Comparison of ENCODE assay signal across 2 cellular contexts in the genomic region with DNA sequence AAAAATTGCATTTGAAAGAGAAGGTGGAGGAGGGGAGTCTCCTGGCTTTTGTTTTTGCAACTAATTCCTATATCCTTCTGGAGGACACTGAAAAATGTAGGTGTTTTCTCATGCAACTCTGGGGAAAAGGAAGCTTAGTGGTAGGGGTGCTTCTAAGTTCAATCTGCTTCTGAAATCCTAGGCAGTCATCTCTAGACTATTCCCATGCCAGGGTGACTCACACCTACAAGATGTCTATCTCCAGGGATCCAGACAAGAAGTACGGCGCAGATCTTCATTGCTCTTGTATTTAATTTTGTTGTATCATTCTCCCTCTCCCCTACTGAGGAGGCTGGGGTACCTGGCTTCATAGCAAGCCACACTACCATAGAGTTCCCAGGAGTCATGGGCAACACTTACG.
TF ChIP-seq lines count a peak whose summit lies in the region.

No MANE protein-coding gene starts in this region.

TF ChIP-seq in H1, 55 proteins besides CTCF, POLR2A, EP300 and RAD21:
- no peak for TF ChIP-seq RFX5 (IDR thresholded peaks at IDR 0.05; ENCODE audit: borderline replicate concordance, low read depth, low read length)
- TF ChIP-seq, protein P1, sequence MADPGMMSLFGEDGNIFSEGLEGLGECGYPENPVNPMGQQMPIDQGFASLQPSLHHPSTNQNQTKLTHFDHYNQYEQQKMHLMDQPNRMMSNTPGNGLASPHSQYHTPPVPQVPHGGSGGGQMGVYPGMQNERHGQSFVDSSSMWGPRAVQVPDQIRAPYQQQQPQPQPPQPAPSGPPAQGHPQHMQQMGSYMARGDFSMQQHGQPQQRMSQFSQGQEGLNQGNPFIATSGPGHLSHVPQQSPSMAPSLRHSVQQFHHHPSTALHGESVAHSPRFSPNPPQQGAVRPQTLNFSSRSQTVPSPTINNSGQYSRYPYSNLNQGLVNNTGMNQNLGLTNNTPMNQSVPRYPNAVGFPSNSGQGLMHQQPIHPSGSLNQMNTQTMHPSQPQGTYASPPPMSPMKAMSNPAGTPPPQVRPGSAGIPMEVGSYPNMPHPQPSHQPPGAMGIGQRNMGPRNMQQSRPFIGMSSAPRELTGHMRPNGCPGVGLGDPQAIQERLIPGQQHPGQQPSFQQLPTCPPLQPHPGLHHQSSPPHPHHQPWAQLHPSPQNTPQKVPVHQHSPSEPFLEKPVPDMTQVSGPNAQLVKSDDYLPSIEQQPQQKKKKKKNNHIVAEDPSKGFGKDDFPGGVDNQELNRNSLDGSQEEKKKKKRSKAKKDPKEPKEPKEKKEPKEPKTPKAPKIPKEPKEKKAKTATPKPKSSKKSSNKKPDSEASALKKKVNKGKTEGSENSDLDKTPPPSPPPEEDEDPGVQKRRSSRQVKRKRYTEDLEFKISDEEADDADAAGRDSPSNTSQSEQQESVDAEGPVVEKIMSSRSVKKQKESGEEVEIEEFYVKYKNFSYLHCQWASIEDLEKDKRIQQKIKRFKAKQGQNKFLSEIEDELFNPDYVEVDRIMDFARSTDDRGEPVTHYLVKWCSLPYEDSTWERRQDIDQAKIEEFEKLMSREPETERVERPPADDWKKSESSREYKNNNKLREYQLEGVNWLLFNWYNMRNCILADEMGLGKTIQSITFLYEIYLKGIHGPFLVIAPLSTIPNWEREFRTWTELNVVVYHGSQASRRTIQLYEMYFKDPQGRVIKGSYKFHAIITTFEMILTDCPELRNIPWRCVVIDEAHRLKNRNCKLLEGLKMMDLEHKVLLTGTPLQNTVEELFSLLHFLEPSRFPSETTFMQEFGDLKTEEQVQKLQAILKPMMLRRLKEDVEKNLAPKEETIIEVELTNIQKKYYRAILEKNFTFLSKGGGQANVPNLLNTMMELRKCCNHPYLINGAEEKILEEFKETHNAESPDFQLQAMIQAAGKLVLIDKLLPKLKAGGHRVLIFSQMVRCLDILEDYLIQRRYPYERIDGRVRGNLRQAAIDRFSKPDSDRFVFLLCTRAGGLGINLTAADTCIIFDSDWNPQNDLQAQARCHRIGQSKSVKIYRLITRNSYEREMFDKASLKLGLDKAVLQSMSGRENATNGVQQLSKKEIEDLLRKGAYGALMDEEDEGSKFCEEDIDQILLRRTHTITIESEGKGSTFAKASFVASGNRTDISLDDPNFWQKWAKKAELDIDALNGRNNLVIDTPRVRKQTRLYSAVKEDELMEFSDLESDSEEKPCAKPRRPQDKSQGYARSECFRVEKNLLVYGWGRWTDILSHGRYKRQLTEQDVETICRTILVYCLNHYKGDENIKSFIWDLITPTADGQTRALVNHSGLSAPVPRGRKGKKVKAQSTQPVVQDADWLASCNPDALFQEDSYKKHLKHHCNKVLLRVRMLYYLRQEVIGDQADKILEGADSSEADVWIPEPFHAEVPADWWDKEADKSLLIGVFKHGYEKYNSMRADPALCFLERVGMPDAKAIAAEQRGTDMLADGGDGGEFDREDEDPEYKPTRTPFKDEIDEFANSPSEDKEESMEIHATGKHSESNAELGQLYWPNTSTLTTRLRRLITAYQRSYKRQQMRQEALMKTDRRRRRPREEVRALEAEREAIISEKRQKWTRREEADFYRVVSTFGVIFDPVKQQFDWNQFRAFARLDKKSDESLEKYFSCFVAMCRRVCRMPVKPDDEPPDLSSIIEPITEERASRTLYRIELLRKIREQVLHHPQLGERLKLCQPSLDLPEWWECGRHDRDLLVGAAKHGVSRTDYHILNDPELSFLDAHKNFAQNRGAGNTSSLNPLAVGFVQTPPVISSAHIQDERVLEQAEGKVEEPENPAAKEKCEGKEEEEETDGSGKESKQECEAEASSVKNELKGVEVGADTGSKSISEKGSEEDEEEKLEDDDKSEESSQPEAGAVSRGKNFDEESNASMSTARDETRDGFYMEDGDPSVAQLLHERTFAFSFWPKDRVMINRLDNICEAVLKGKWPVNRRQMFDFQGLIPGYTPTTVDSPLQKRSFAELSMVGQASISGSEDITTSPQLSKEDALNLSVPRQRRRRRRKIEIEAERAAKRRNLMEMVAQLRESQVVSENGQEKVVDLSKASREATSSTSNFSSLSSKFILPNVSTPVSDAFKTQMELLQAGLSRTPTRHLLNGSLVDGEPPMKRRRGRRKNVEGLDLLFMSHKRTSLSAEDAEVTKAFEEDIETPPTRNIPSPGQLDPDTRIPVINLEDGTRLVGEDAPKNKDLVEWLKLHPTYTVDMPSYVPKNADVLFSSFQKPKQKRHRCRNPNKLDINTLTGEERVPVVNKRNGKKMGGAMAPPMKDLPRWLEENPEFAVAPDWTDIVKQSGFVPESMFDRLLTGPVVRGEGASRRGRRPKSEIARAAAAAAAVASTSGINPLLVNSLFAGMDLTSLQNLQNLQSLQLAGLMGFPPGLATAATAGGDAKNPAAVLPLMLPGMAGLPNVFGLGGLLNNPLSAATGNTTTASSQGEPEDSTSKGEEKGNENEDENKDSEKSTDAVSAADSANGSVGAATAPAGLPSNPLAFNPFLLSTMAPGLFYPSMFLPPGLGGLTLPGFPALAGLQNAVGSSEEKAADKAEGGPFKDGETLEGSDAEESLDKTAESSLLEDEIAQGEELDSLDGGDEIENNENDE (IDR thresholded peaks at IDR 0.05; ENCODE audit: insufficient replicate concordance, low read length), result no peak
- no peak for TF ChIP-seq BRCA1 (IDR thresholded peaks at IDR 0.05; ENCODE audit: low read depth, low read length)
- no peak for TF ChIP-seq POU5F1 (IDR thresholded peaks at IDR 0.05; ENCODE audit: low read depth, low read length)
- TF ChIP-seq RNF2 (IDR thresholded peaks at IDR 0.05; ENCODE audit: borderline replicate concordance, low read depth, low read length, missing control alignments, poor library complexity, severe bottlenecking), result no peak

TF ChIP-seq in HEK293T, 16 proteins besides CTCF, POLR2A, EP300 and RAD21:
- TF ChIP-seq LEF1 (IDR thresholded peaks at IDR 0.05; ENCODE audit: borderline replicate concordance) (no peak), BHLHE40 (IDR thresholded peaks at IDR 0.05; ENCODE audit: borderline replicate concordance) (no peak), ZNF384 (IDR thresholded peaks at IDR 0.05) (no peak), SUZ12 (IDR thresholded peaks at IDR 0.05) (no peak)
